Comparison of ENCODE assay signal across 1 cellular context in the genomic region with DNA sequence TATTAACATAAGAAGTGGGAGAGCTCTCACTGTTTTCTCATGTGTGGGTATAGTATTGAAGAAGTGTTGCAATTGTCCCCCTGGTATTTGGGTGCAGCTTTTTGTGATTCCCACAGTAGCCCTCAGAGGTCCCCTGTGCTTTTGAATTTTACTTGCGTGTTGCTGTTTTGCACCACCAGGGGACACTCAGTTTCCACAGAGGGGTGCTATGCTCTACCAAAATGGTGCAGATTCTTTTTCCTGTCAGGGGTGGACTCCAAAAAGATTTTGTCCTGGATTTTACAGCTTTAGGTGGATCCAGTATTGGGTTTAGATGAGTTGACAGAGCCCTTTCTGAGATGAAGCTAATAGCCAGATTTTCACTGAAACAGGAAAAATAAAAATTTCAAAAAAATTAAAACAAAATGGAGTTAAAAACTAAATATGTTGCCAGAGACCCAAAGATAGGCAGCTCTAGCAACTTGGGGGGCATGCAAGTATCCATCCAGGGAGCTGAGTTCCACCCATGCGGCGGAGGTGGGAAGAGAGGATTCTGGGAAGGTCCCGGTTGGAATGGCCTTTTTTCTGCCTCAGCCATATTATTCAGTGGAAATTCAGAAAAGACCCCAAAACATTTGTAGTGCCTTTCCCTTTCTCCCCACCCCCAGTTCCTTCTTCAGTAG.
TF ChIP-seq lines count a peak whose summit lies in the region.

No MANE protein-coding gene starts in this region.

TF ChIP-seq in H1, 55 proteins besides CTCF, POLR2A, EP300 and RAD21:
- TF ChIP-seq SIX5 (IDR thresholded peaks at IDR 0.05; ENCODE audit: low read depth, low read length) (no peak), NRF1 (IDR thresholded peaks at IDR 0.05; ENCODE audit: low read depth, low read length) (no peak), SRF (IDR thresholded peaks at IDR 0.05; ENCODE audit: low read depth, low read length) (no peak), TBP (IDR thresholded peaks at IDR 0.05; ENCODE audit: low read depth, low read length) (no peak), CEBPB (IDR thresholded peaks at IDR 0.05; ENCODE audit: low read depth, low read length) (no peak; the same call in 1 of the 2 replicates), YY1 (IDR thresholded peaks at IDR 0.05; ENCODE audit: low read depth, low read length) (peak; percentile 31; the same call in 1 of the 2 replicates), RFX5 (IDR thresholded peaks at IDR 0.05; ENCODE audit: borderline replicate concordance, low read depth, low read length) (no peak), TEAD4 (IDR thresholded peaks at IDR 0.05; ENCODE audit: low read depth, low read length) (0 out of 2 replicates have a peak, but pooled peaks have one; percentile 8), POLR2AphosphoS5 (IDR thresholded peaks at IDR 0.05; ENCODE audit: low read depth, low read length) (no peak), HDAC2 (IDR thresholded peaks at IDR 0.05; ENCODE audit: borderline replicate concordance in 1 of 2, low read depth in 2 of 2, low read length in 2 of 2) (peak in 1 of 2 experiments; percentile 14; a peak in 1 of 4 replicates), BCL11A (IDR thresholded peaks at IDR 0.05; ENCODE audit: low read depth in 2 of 2, low read length in 2 of 2) (no peak)
